28 cellular contexts compared by ENCODE assay signal in the genomic region with DNA sequence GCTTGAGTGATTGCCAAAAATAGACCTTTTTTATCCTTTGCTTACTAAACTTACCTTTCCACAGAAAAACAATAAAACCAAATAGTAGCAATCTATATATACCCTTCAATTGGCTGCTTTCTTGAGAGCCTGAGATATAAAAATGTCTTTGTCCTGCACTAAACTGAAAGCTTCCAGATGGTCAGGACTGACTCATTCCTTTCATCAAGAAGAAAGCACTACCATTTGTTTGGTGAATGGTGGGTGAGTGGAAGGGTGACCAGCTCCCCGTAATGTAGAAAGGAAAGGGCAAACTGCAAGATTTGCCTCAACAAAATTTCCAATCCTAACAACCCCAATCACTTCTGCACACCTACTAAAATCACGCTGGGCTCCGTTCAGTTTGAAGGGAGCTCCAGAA.
"Had no signal": no experiment of that assay in that cellular context is flagged by ENCODE, and none has a peak within 500 bp of the region (broad histone marks: within the 10 kb centered on the region; RNA-seq: fewer than 3 reads in every experiment).

No MANE protein-coding gene starts in this region.

- H3K9me3 ChIP-seq: ascending aorta, gastrocnemius medialis, neutrophil, right lobe of liver, thoracic aorta had no signal

- H3K27ac Mint-ChIP-seq: activated CD4-positive, alpha-beta memory T cell treated with anti-CD3 and anti-CD28 coated beads, Interleukin-2, amount 10 ng/mL, durations not matched to agents 7 days and 5 days; activated CD4-positive, alpha-beta T cell treated with anti-CD3 and anti-CD28 coated beads, Interleukin-2, amount 10 ng/mL, durations not matched to agents 7 days and 5 days; activated naive CD4-positive, alpha-beta T cell treated with anti-CD3 and anti-CD28 coated beads, Interleukin-2, amount 10 ng/mL, durations not matched to agents 7 days and 5 days; activated naive CD8-positive, alpha-beta T cell treated with anti-CD3 and anti-CD28 coated beads, Interleukin-2, amount 10 ng/mL, durations not matched to agents 7 days and 5 days; activated T-cell treated with anti-CD3 and anti-CD28 coated beads, Interleukin-2, amount 50 U/mL, for 24 hours; effector memory CD8-positive, alpha-beta T cell; nephron; stimulated activated naive CD8-positive, alpha-beta T cell treated with anti-CD3 and anti-CD28 coated beads, Interleukin-15, Interleukin-2, amounts not matched to agents 100 ng/mL and 50 ng/mL, for 24 hours; WTC11 had no signal

- H3K4me1 Mint-ChIP-seq: activated CD4-positive, alpha-beta memory T cell treated with anti-CD3 and anti-CD28 coated beads, Interleukin-2, amount 10 ng/mL, durations not matched to agents 7 days and 5 days; activated CD4-positive, alpha-beta T cell treated with anti-CD3 and anti-CD28 coated beads, Interleukin-2, amount 10 ng/mL, durations not matched to agents 7 days and 5 days; activated naive CD4-positive, alpha-beta T cell treated with anti-CD3 and anti-CD28 coated beads, Interleukin-2, amount 10 ng/mL, durations not matched to agents 7 days and 5 days; nephron; WTC11 had no signal

- H3K27me3 ChIP-seq: ascending aorta, brain microvascular endothelial cell, gastrocnemius medialis, hepatocyte, neutrophil, right lobe of liver had no signal

- H3K9me3 Mint-ChIP-seq: activated CD4-positive, alpha-beta memory T cell treated with anti-CD3 and anti-CD28 coated beads, Interleukin-2, amount 10 ng/mL, durations not matched to agents 7 days and 5 days; activated CD4-positive, alpha-beta T cell treated with anti-CD3 and anti-CD28 coated beads, Interleukin-2, amount 10 ng/mL, durations not matched to agents 7 days and 5 days; activated naive CD4-positive, alpha-beta T cell treated with anti-CD3 and anti-CD28 coated beads, Interleukin-2, amount 10 ng/mL, durations not matched to agents 7 days and 5 days; activated naive CD8-positive, alpha-beta T cell treated with anti-CD3 and anti-CD28 coated beads, Interleukin-2, amount 10 ng/mL, durations not matched to agents 7 days and 5 days; activated T-cell treated with anti-CD3 and anti-CD28 coated beads, Interleukin-2, amount 50 U/mL, for 24 hours; effector memory CD8-positive, alpha-beta T cell; nephron; stimulated activated naive CD8-positive, alpha-beta T cell treated with anti-CD3 and anti-CD28 coated beads, Interleukin-15, Interleukin-2, amounts not matched to agents 100 ng/mL and 50 ng/mL, for 24 hours; WTC11 had no signal

- DNase-seq: activated CD4-positive, alpha-beta memory T cell treated with anti-CD3 and anti-CD28 coated beads, Interleukin-2, amount 10 ng/mL, durations not matched to agents 7 days and 5 days; activated CD4-positive, alpha-beta T cell treated with anti-CD3 and anti-CD28 coated beads for 1 hour; activated CD4-positive, alpha-beta T cell treated with anti-CD3 and anti-CD28 coated beads, Interleukin-2, amount 10 ng/mL, durations not matched to agents 7 days and 5 days; activated CD8-positive, alpha-beta memory T cell treated with anti-CD3 and anti-CD28 coated beads, Interleukin-2, amount 50 U/mL, for 48 hours; activated gamma-delta T cell; activated naive CD4-positive, alpha-beta T cell treated with anti-CD3 and anti-CD28 coated beads, Interleukin-2, amount 10 ng/mL, durations not matched to agents 7 days and 5 days; activated naive CD8-positive, alpha-beta T cell treated with anti-CD3 and anti-CD28 coated beads, Interleukin-2, amount 10 ng/mL, durations not matched to agents 7 days and 5 days; activated T-cell treated with anti-CD3 and anti-CD28 coated beads, Interleukin-2, amount 50 U/mL, for 24 hours; brain microvascular endothelial cell; effector memory CD8-positive, alpha-beta T cell; gastrocnemius medialis; islet precursor cell; left ventricle myocardium superior; right lobe of liver; stimulated activated CD4-positive, alpha-beta T cell treated with anti-CD3 and anti-CD28 coated beads, Interleukin-12 subunit alpha, Interleukin-12 subunit beta, amount 100 ng/mL, for 4 hours; stimulated activated CD4-positive, alpha-beta T cell treated with anti-CD3 and anti-CD28 coated beads, Interleukin-4, amount 100 ng/mL, for 1 hour; T-helper 2 cell; trophoblast cell had no signal

- H3K4me2 ChIP-seq: hepatocyte had no signal

- H3K27me3 Mint-ChIP-seq: activated CD4-positive, alpha-beta memory T cell treated with anti-CD3 and anti-CD28 coated beads, Interleukin-2, amount 10 ng/mL, durations not matched to agents 7 days and 5 days; activated CD4-positive, alpha-beta T cell treated with anti-CD3 and anti-CD28 coated beads, Interleukin-2, amount 10 ng/mL, durations not matched to agents 7 days and 5 days; activated naive CD4-positive, alpha-beta T cell treated with anti-CD3 and anti-CD28 coated beads, Interleukin-2, amount 10 ng/mL, durations not matched to agents 7 days and 5 days; activated naive CD8-positive, alpha-beta T cell treated with anti-CD3 and anti-CD28 coated beads, Interleukin-2, amount 10 ng/mL, durations not matched to agents 7 days and 5 days; activated T-cell treated with anti-CD3 and anti-CD28 coated beads, Interleukin-2, amount 50 U/mL, for 24 hours; effector memory CD8-positive, alpha-beta T cell; stimulated activated naive CD8-positive, alpha-beta T cell treated with anti-CD3 and anti-CD28 coated beads, Interleukin-15, Interleukin-2, amounts not matched to agents 100 ng/mL and 50 ng/mL, for 24 hours had no signal

- FAIRE-seq: urothelium cell line had no signal

- H3K4me1 ChIP-seq: right lobe of liver had no signal

- H3K79me2 ChIP-seq: hepatocyte had no signal

- H2AFZ ChIP-seq: hepatocyte had no signal

- H3K4me3 Mint-ChIP-seq: activated CD4-positive, alpha-beta memory T cell treated with anti-CD3 and anti-CD28 coated beads, Interleukin-2, amount 10 ng/mL, durations not matched to agents 7 days and 5 days; activated CD4-positive, alpha-beta T cell treated with anti-CD3 and anti-CD28 coated beads, Interleukin-2, amount 10 ng/mL, durations not matched to agents 7 days and 5 days; activated naive CD4-positive, alpha-beta T cell treated with anti-CD3 and anti-CD28 coated beads, Interleukin-2, amount 10 ng/mL, durations not matched to agents 7 days and 5 days; activated naive CD8-positive, alpha-beta T cell treated with anti-CD3 and anti-CD28 coated beads, Interleukin-2, amount 10 ng/mL, durations not matched to agents 7 days and 5 days; activated T-cell treated with anti-CD3 and anti-CD28 coated beads, Interleukin-2, amount 50 U/mL, for 24 hours; effector memory CD8-positive, alpha-beta T cell; nephron; stimulated activated naive CD8-positive, alpha-beta T cell treated with anti-CD3 and anti-CD28 coated beads, Interleukin-15, Interleukin-2, amounts not matched to agents 100 ng/mL and 50 ng/mL, for 24 hours; WTC11 had no signal

- H3K27ac ChIP-seq: ascending aorta, brain microvascular endothelial cell, coronary artery, gastrocnemius medialis, hepatocyte, neutrophil, right lobe of liver, skin epidermis, thoracic aorta had no signal

- H3K4me3 ChIP-seq: ascending aorta, coronary artery, gastrocnemius medialis, hepatocyte, right lobe of liver, skin epidermis, thoracic aorta had no signal
